ENCODE assay signal across 18 cellular contexts in the genomic region with DNA sequence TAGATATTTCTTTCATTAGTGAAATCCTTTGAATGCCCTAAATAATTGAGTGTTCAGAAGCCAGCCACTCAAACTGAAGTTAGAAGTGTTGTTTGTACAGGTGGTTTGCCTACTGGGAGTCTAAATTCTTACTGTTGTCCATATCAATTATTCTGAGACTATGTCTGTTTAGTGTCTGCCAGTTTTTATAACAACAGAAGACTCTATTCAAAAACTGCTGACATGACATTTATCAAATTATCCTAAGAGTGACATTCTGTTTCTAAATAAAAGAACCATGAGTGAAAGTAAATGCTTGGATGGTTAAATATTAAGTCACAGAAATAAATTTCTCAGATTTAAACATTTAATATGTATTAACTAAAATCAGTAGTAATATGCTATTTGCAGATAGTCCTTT.
"Had no signal": no experiment of that assay in that cellular context is flagged by ENCODE, and none has a peak within 500 bp of the region (broad histone marks: within the 10 kb centered on the region; RNA-seq: fewer than 3 reads in every experiment).

No MANE protein-coding gene starts in this region.

- H3K27me3 ChIP-seq: foreskin keratinocyte had no signal

- FAIRE-seq: kidney had no signal

- H3K4me3 ChIP-seq: mucosa of descending colon, thoracic aorta had no signal

- H3K27ac ChIP-seq: foreskin keratinocyte, parathyroid adenoma, thoracic aorta, VCaP had no signal

- H3K79me2 ChIP-seq: parathyroid adenoma had no signal

- H3K9me3 ChIP-seq: mucosa of descending colon, thoracic aorta had no signal

- ATAC-seq: foreskin keratinocyte; left ventricle myocardium superior; mucosa of descending colon; naive thymus-derived CD4-positive, alpha-beta T cell; stimulated activated effector memory CD8-positive, alpha-beta T cell treated with anti-CD3 and anti-CD28 coated beads, Interleukin-12 subunit alpha, Interleukin-12 subunit beta, amount 100 ng/mL, for 72 hours had no signal

- H3K4me1 ChIP-seq: foreskin keratinocyte, parathyroid adenoma had no signal

- H3K9ac ChIP-seq: parathyroid adenoma had no signal

- H2AFZ ChIP-seq: parathyroid adenoma had no signal

- DNase-seq: activated CD4-positive, alpha-beta T cell treated with anti-CD3 and anti-CD28 coated beads for 1 hour; activated CD4-positive, alpha-beta T cell treated with anti-CD3 and anti-CD28 coated beads, Interleukin-2, amount 50 U/mL, for 4 hours; activated naive CD4-positive, alpha-beta T cell treated with Interleukin-2 at 50 U/mL for 16 hours; activated T-cell treated with anti-CD3 and anti-CD28 coated beads for 4 hours; anterior cingulate cortex; effector memory CD4-positive, alpha-beta T cell; foreskin keratinocyte; glutamatergic neuron; hypothalamus; kidney; left ventricle myocardium superior; mucosa of descending colon; naive thymus-derived CD4-positive, alpha-beta T cell; retina had no signal

- H3K36me3 ChIP-seq: thoracic aorta had no signal
